Comparison of ENCODE assay signal across 33 cellular contexts in the genomic region with DNA sequence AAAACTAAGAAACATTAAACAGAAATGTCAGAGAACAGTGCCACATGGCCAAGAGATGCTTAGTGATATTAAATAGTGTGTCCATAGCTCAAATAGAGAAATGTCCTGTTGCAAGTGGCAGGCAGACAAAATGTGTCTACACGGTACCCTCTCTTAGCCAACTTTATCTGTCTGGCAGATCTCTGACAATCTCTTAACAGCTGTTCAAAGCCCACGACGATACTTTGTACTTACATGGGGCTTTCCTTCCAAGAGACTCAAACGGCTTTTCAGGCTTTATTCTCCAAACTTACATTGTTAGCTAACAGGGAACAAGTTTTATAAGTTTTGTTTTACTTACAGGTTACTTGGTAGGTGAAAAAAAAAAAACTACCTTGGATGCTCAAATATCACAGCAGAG. TPM values are rescaled to one million over a fixed set of nuclear protein-coding genes. Genes with fewer than 3 reads are reported as not detected.
"Had no signal": no experiment of that assay in that cellular context is flagged by ENCODE, and none has a peak within 500 bp of the region (broad histone marks: within the 10 kb centered on the region; RNA-seq: fewer than 3 reads in every experiment).

No MANE protein-coding gene starts in this region.

- H3K4me1 ChIP-seq: body of pancreas, foreskin keratinocyte, gastrocnemius medialis had no signal

- H3K9me3 Mint-ChIP-seq: activated B cell treated with CpG ODN at 0.5 μM for 24 hours; activated CD8-positive, alpha-beta T cell treated with anti-CD3 and anti-CD28 coated beads for 36 hours; activated T-cell treated with anti-CD3 and anti-CD28 coated beads, Interleukin-2, amount 50 U/mL, for 4 hours; activated T-helper 17 cell treated with anti-CD3 and anti-CD28 coated beads, Interleukin-2, amount 50 U/mL, for 72 hours; effector memory CD8-positive, alpha-beta T cell; T-helper 2 cell treated with Interferon-gamma antibody and Interleukin-4, amounts not matched to agents 5 μg/mL and 100 μg/mL, for 36 hours had no signal

- H3K4me3 Mint-ChIP-seq: activated B cell treated with CpG ODN at 0.5 μM for 24 hours; activated CD8-positive, alpha-beta T cell treated with anti-CD3 and anti-CD28 coated beads for 36 hours; activated naive CD8-positive, alpha-beta T cell; activated T-cell treated with anti-CD3 and anti-CD28 coated beads, Interleukin-2, amount 50 U/mL, for 4 hours; activated T-helper 17 cell treated with anti-CD3 and anti-CD28 coated beads, Interleukin-2, amount 50 U/mL, for 72 hours; effector memory CD8-positive, alpha-beta T cell; T-helper 17 cell; T-helper 2 cell treated with Interferon-gamma antibody and Interleukin-4, amounts not matched to agents 5 μg/mL and 100 μg/mL, for 36 hours had no signal

- H3K27me3 ChIP-seq: body of pancreas, esophagus muscularis mucosa, gastrocnemius medialis, heart left ventricle had no signal

- H3K4me3 ChIP-seq: body of pancreas, esophagus muscularis mucosa, gastrocnemius medialis, heart left ventricle had no signal

- H3K36me3 Mint-ChIP-seq: activated naive CD8-positive, alpha-beta T cell had no signal

- DNase-seq: activated B cell treated with CpG ODN at 0.5 μM for 24 hours; activated CD4-positive, alpha-beta T cell treated with anti-CD3 and anti-CD28 coated beads for 48 hours; activated CD4-positive, alpha-beta T cell treated with anti-CD3 and anti-CD28 coated beads, Interleukin-2, amount 50 U/mL, for 1 hour; activated CD4-positive, alpha-beta T cell treated with anti-CD3 and anti-CD28 coated beads, Interleukin-2, amount 50 U/mL, for 48 hours; activated CD8-positive, alpha-beta memory T cell treated with anti-CD3 and anti-CD28 coated beads for 24 hours; activated CD8-positive, alpha-beta T cell treated with anti-CD3 and anti-CD28 coated beads for 36 hours; activated effector memory CD4-positive, alpha-beta T cell treated with Interleukin-2 at 50 U/mL for 16 hours; activated gamma-delta T cell treated with Interleukin-2 at 50 U/mL for 16 hours; activated naive CD4-positive, alpha-beta T cell treated with anti-CD3 and anti-CD28 coated beads, Interleukin-2, amount 50 U/mL, for 16 hours; activated naive CD4-positive, alpha-beta T cell treated with Interleukin-2 at 50 U/mL for 16 hours; activated T-cell treated with anti-CD3 and anti-CD28 coated beads, Interleukin-2, amount 50 U/mL, for 4 hours; amniotic stem cell; anterior cingulate cortex; body of pancreas; caudate nucleus; cortex of kidney; dermis blood vessel endothelial cell; effector CD4-positive, alpha-beta T cell; effector memory CD8-positive, alpha-beta T cell; erythroblast; foreskin keratinocyte; gastrocnemius medialis; glutamatergic neuron; heart left ventricle; T-helper 17 cell; T1000; WERI-Rb-1 had no signal

- H3K4me1 Mint-ChIP-seq: activated B cell treated with CpG ODN at 0.5 μM for 24 hours; activated T-helper 17 cell treated with anti-CD3 and anti-CD28 coated beads, Interleukin-2, amount 50 U/mL, for 72 hours had no signal

- H3K36me3 ChIP-seq: esophagus muscularis mucosa, gastrocnemius medialis, heart left ventricle, WERI-Rb-1 had no signal

- FAIRE-seq: colon had no signal

- ATAC-seq: activated CD4-positive, CD25-positive, alpha-beta regulatory T cell treated with anti-CD3 and anti-CD28 coated beads, Interleukin-2, amount 50 U/mL, for 24 hours; activated CD8-positive, alpha-beta T cell treated with anti-CD3 and anti-CD28 coated beads for 36 hours; activated T-cell treated with anti-CD3 and anti-CD28 coated beads, Interleukin-2, amount 50 U/mL, for 4 hours; activated T-helper 17 cell treated with anti-CD3 and anti-CD28 coated beads, Interleukin-2, amount 50 U/mL, for 72 hours; body of pancreas; effector memory CD8-positive, alpha-beta T cell; gastrocnemius medialis; heart left ventricle; T-helper 17 cell had no signal

- H3K27ac Mint-ChIP-seq: activated B cell treated with CpG ODN at 0.5 μM for 24 hours; activated CD8-positive, alpha-beta T cell treated with anti-CD3 and anti-CD28 coated beads for 36 hours; activated naive CD8-positive, alpha-beta T cell; activated T-helper 17 cell treated with anti-CD3 and anti-CD28 coated beads, Interleukin-2, amount 50 U/mL, for 72 hours; effector memory CD8-positive, alpha-beta T cell; T-helper 17 cell; T-helper 2 cell treated with Interferon-gamma antibody and Interleukin-4, amounts not matched to agents 5 μg/mL and 100 μg/mL, for 36 hours had no signal

- H3K27ac ChIP-seq: body of pancreas, esophagus muscularis mucosa, foreskin keratinocyte, WERI-Rb-1 had no signal

- H3K9me3 ChIP-seq: body of pancreas, esophagus muscularis mucosa, gastrocnemius medialis had no signal

RNA-seq across cellular contexts. Expression of a gene that starts 45.6 kb away (rescaled TPM):
- total RNA-seq: activated B cell treated with CpG ODN at 0.5 μM for 24 hours; activated CD8-positive, alpha-beta T cell treated with anti-CD3 and anti-CD28 coated beads for 36 hours; activated T-cell treated with anti-CD3 and anti-CD28 coated beads, Interleukin-2, amount 50 U/mL, for 4 hours; activated T-helper 17 cell treated with anti-CD3 and anti-CD28 coated beads, Interleukin-2, amount 50 U/mL, for 72 hours; T-helper 17 cell had no signal
